In genomic region chr2:71545572-71546274, GRCh38 we compare ENCODE assay signal across 8 cellular contexts.
A peak's percentile ranks its signal among the peaks of the same experiment; 100 is the strongest.
DNase-seq lines count a peak whose midpoint lies in the region; ATAC-seq and TF ChIP-seq lines count a peak whose summit lies in the region.

No MANE protein-coding gene starts in this region.

- H3K4me3 ChIP-seq in DOHH2 (ENCODE audit: low read length), result peak overlapping the region; percentile 55
- no peak overlapping the region for H3K4me3 ChIP-seq in endodermal cell (ENCODE audit: low read length)

- H3K9ac ChIP-seq in endodermal cell (ENCODE audit: extremely low read depth, low read length, poor library complexity, severe bottlenecking), result no peak overlapping the region

- H3K9me3 Mint-ChIP-seq in activated CD8-positive, alpha-beta T cell treated with anti-CD3 and anti-CD28 coated beads for 36 hours, result no peaks in the 10 kb centered on the region
- peaks cover 19% of the 10 kb centered on the region for H3K9me3 Mint-ChIP-seq in endodermal cell
- no peaks in the 10 kb centered on the region for H3K9me3 Mint-ChIP-seq in mesothelial cell of epicardium
- H3K9me3 Mint-ChIP-seq in stimulated activated naive CD8-positive, alpha-beta T cell treated with anti-CD3 and anti-CD28 coated beads, Interleukin-15, Interleukin-2, amounts not matched to agents 100 ng/mL and 50 ng/mL, for 24 hours, result no peaks in the 10 kb centered on the region

- 58 to 63% methylated on average over 17 to 22 of the region's 22 CpGs for WGBS in endodermal cell (ENCODE audit: insufficient coverage in 1 of 2, insufficient read length in 1 of 2), 2 experiments

- H3K36me3 Mint-ChIP-seq in activated CD8-positive, alpha-beta T cell treated with anti-CD3 and anti-CD28 coated beads for 36 hours (ENCODE audit: low read depth), result no peaks in the 10 kb centered on the region
- H3K36me3 Mint-ChIP-seq in endodermal cell (ENCODE audit: low read depth) (no peaks in the 10 kb centered on the region), mesothelial cell of epicardium (no peaks in the 10 kb centered on the region)
- H3K36me3 Mint-ChIP-seq in stimulated activated naive CD8-positive, alpha-beta T cell treated with anti-CD3 and anti-CD28 coated beads, Interleukin-15, Interleukin-2, amounts not matched to agents 100 ng/mL and 50 ng/mL, for 24 hours (ENCODE audit: low read depth), result no peaks in the 10 kb centered on the region

- H3K9me3 ChIP-seq in DOHH2 (ENCODE audit: control insufficient read depth, insufficient read depth, low read length) (no peaks in the 10 kb centered on the region), endodermal cell (ENCODE audit: control insufficient read depth, low read length) (no peaks in the 10 kb centered on the region)

- H4K20me1 ChIP-seq in DOHH2 (ENCODE audit: control insufficient read depth, insufficient read depth, low read depth, low read length), result no peaks in the 10 kb centered on the region

- intact Hi-C loops in activated CD8-positive, alpha-beta T cell treated with anti-CD3 and anti-CD28 coated beads for 36 hours (cut with micrococcal nuclease), result loop anchor here (5.0 kb wide), 2 partner anchors 252 to 607 kb away; no protein-coding TSS in a partner anchor

- H3K9me2 ChIP-seq in DOHH2 (replicated peaks; ENCODE audit: control insufficient read depth, low read length), result no peaks in the 10 kb centered on the region

- POLR2A ChIA-PET in activated CD8-positive, alpha-beta T cell treated with anti-CD3 and anti-CD28 coated beads for 36 hours (lab: Charles Lee), result no interaction called here

- peaks cover 10% of the 10 kb centered on the region for H3K4me1 Mint-ChIP-seq in activated CD8-positive, alpha-beta T cell treated with anti-CD3 and anti-CD28 coated beads for 36 hours (ENCODE audit: low read depth)
- H3K4me1 Mint-ChIP-seq in endodermal cell (no peaks in the 10 kb centered on the region), mesothelial cell of epicardium (peaks cover 21% of the 10 kb centered on the region)
- peaks cover 9% of the 10 kb centered on the region for H3K4me1 Mint-ChIP-seq in stimulated activated naive CD8-positive, alpha-beta T cell treated with anti-CD3 and anti-CD28 coated beads, Interleukin-15, Interleukin-2, amounts not matched to agents 100 ng/mL and 50 ng/mL, for 24 hours (ENCODE audit: low read depth)

- peak overlapping the region; percentile 71 for H3K4me2 ChIP-seq in DOHH2 (ENCODE audit: low read length)

- no peak overlapping the region for H3K27ac Mint-ChIP-seq in activated CD8-positive, alpha-beta T cell treated with anti-CD3 and anti-CD28 coated beads for 36 hours
- no peak overlapping the region for H3K27ac Mint-ChIP-seq in endodermal cell
- no peak overlapping the region for H3K27ac Mint-ChIP-seq in mesothelial cell of epicardium
- no peak overlapping the region for H3K27ac Mint-ChIP-seq in stimulated activated naive CD8-positive, alpha-beta T cell treated with anti-CD3 and anti-CD28 coated beads, Interleukin-15, Interleukin-2, amounts not matched to agents 100 ng/mL and 50 ng/mL, for 24 hours

- H3K4me1 ChIP-seq in DOHH2 (ENCODE audit: control insufficient read depth, low read length) (peaks cover 6% of the 10 kb centered on the region), endodermal cell (ENCODE audit: control insufficient read depth, insufficient read depth, low read length) (no peaks in the 10 kb centered on the region)

- no peaks in the 10 kb centered on the region for H3F3A ChIP-seq in DOHH2 (ENCODE audit: control insufficient read depth, insufficient read depth)

- DNase-seq in NCI-H446 treated with DMSO at 0.1 percent for 48 hours (lab: John Stamatoyannopoulos, UW) (peak; percentile 63), endodermal cell (peak; percentile 90), mesothelial cell of epicardium (ENCODE audit: low spot score in 2 of 2, unreplicated experiment in 2 of 2) (peak in 1 of 2 experiments; percentile 70), NCI-H187 treated with DMSO at 0.1 percent for 48 hours (lab: John Stamatoyannopoulos, UW) (no peak)
- DNase-seq in activated CD8-positive, alpha-beta T cell treated with anti-CD3 and anti-CD28 coated beads for 36 hours, result peak; percentile 75

- CTCF ChIA-PET in activated CD8-positive, alpha-beta T cell treated with anti-CD3 and anti-CD28 coated beads for 36 hours (lab: Charles Lee), result interaction anchor here (0.7 to 5.2 kb wide), 14 partner anchors 8 to 1088 kb away, joined by 3 to 36 read pairs (median 5); no protein-coding TSS in a partner anchor

- no peaks in the 10 kb centered on the region for H3K27me3 ChIP-seq in DOHH2 (ENCODE audit: control insufficient read depth, low read length)
- no peaks in the 10 kb centered on the region for H3K27me3 ChIP-seq in endodermal cell (ENCODE audit: control insufficient read depth, insufficient read depth, low read length, poor library complexity, severe bottlenecking)

- H3K27me3 Mint-ChIP-seq in activated CD8-positive, alpha-beta T cell treated with anti-CD3 and anti-CD28 coated beads for 36 hours, result peaks cover 10% of the 10 kb centered on the region
- peaks cover 4% of the 10 kb centered on the region for H3K27me3 Mint-ChIP-seq in endodermal cell (ENCODE audit: insufficient read depth)
- H3K27me3 Mint-ChIP-seq in mesothelial cell of epicardium (ENCODE audit: low read depth), result no peaks in the 10 kb centered on the region
- peaks cover 15% of the 10 kb centered on the region for H3K27me3 Mint-ChIP-seq in stimulated activated naive CD8-positive, alpha-beta T cell treated with anti-CD3 and anti-CD28 coated beads, Interleukin-15, Interleukin-2, amounts not matched to agents 100 ng/mL and 50 ng/mL, for 24 hours

- ATAC-seq in HG02678 (IDR thresholded peaks at IDR 0.05; ENCODE audit: unreplicated experiment), result peak; percentile 66
- peak; percentile 85 for ATAC-seq in activated CD8-positive, alpha-beta T cell treated with anti-CD3 and anti-CD28 coated beads for 36 hours

- H3K27ac ChIP-seq in DOHH2 (ENCODE audit: low read depth, low read length), result no peak overlapping the region
- H3K27ac ChIP-seq in endodermal cell (ENCODE audit: low read depth, low read length), result no peak overlapping the region

- H3K79me2 ChIP-seq in DOHH2 (ENCODE audit: control insufficient read depth, low read length), result no peaks in the 10 kb centered on the region

- peak; percentile 90 for TF ChIP-seq CTCF in DOHH2 (IDR thresholded peaks at IDR 0.05; ENCODE audit: low read depth, low read length, poor library complexity, severe bottlenecking)
- peak; percentile 76 for TF ChIP-seq CTCF in activated CD8-positive, alpha-beta T cell treated with anti-CD3 and anti-CD28 coated beads for 36 hours (IDR thresholded peaks at IDR 0.05)
- TF ChIP-seq CTCF in endodermal cell (conservative IDR thresholded peaks at IDR 0.05), result peak; percentile 89
- peak; percentile 65 for TF ChIP-seq CTCF in mesothelial cell of epicardium (IDR thresholded peaks at IDR 0.05; ENCODE audit: unreplicated experiment)

- no peaks in the 10 kb centered on the region for H3K36me3 ChIP-seq in DOHH2 (ENCODE audit: control insufficient read depth, low read length)
- H3K36me3 ChIP-seq in endodermal cell (ENCODE audit: control insufficient read depth, insufficient read depth, low read length), result no peaks in the 10 kb centered on the region

- H3K4me3 Mint-ChIP-seq in activated CD8-positive, alpha-beta T cell treated with anti-CD3 and anti-CD28 coated beads for 36 hours, result peak overlapping the region; percentile 53
- H3K4me3 Mint-ChIP-seq in endodermal cell, result no peak overlapping the region
- no peak overlapping the region for H3K4me3 Mint-ChIP-seq in mesothelial cell of epicardium
- peak overlapping the region; percentile 63 for H3K4me3 Mint-ChIP-seq in stimulated activated naive CD8-positive, alpha-beta T cell treated with anti-CD3 and anti-CD28 coated beads, Interleukin-15, Interleukin-2, amounts not matched to agents 100 ng/mL and 50 ng/mL, for 24 hours

Comparison
In these comparisons a context has a peak if more than half of its experiments do, and no peak if none do; other contexts are left out.
1. H3K4me3 Mint-ChIP-seq: peak in activated CD8-positive, alpha-beta T cell treated with anti-CD3 and anti-CD28 coated beads for 36 hours (single experiment) and stimulated activated naive CD8-positive, alpha-beta T cell treated with anti-CD3 and anti-CD28 coated beads, Interleukin-15, Interleukin-2, amounts not matched to agents 100 ng/mL and 50 ng/mL, for 24 hours (single experiment); none in endodermal cell (single experiment) and mesothelial cell of epicardium (single experiment).
2. Peak in every context shown above with its lines, with median percentiles within 50 percentile points of each other: CTCF ChIP-seq.